In genomic region chr1:209199822-209200221, GRCh38 we compare ENCODE assay signal across 16 cellular contexts.
A peak's percentile ranks its signal among the peaks of the same experiment; 100 is the strongest.
DNase-seq lines count a peak whose midpoint lies in the region; ATAC-seq, FAIRE-seq and TF ChIP-seq lines count a peak whose summit lies in the region.
"Had no signal": no experiment of that assay in that cellular context is flagged by ENCODE, and none has a peak within 500 bp of the region (broad histone marks: within the 10 kb centered on the region; RNA-seq: fewer than 3 reads in every experiment).

No MANE protein-coding gene starts in this region.

- no peak for TF ChIP-seq CTCF in bronchial epithelial cell (IDR thresholded peaks at IDR 0.05; ENCODE audit: insufficient read depth, low read length, severe bottlenecking)
- no peak for TF ChIP-seq CTCF in tibial nerve (IDR thresholded peaks at IDR 0.05)
- TF ChIP-seq CTCF in MM.1S (IDR thresholded peaks at IDR 0.05; ENCODE audit: low read length), result no peak

- H3K4me2 ChIP-seq in MM.1S (ENCODE audit: low read depth, low read length), result no peak overlapping the region

- peak; percentile 42 for ATAC-seq in GM18867 (IDR thresholded peaks at IDR 0.05; ENCODE audit: unreplicated experiment)
- ATAC-seq: activated CD8-positive, alpha-beta memory T cell treated with anti-CD3 and anti-CD28 coated beads, Interleukin-2, amount 10 ng/mL, durations not matched to agents 7 days and 5 days; psoas muscle had no signal

- no peak overlapping the region for H3K9ac ChIP-seq in MM.1S (ENCODE audit: low read length)

- H3K36me3 ChIP-seq in bronchial epithelial cell (ENCODE audit: control insufficient read depth, insufficient read depth, low read length) (no peaks in the 10 kb centered on the region), tibial nerve (no peaks in the 10 kb centered on the region), MM.1S (replicated peaks; ENCODE audit: insufficient read depth, low read length) (no peaks in the 10 kb centered on the region)

- TF ChIP-seq POLR2A in tibial nerve (IDR thresholded peaks at IDR 0.05), result no peak

- no peak for FAIRE-seq in bronchial epithelial cell (lab: Jason Lieb, UNC)
- FAIRE-seq: frontal cortex had no signal

- no peak for TF ChIP-seq EP300 in tibial nerve (IDR thresholded peaks at IDR 0.05)

- DNase-seq in NCI-H2227 (lab: John Stamatoyannopoulos, UW; ENCODE audit: unreplicated experiment) (peak; percentile 78), bronchial epithelial cell (ENCODE audit: low read depth) (peak; percentile 9), left kidney (ENCODE audit: low read depth, low spot score) (peak; percentile 67), NCI-H1436 treated with DMSO at 0.1 percent for 48 hours (lab: John Stamatoyannopoulos, UW) (no peak), tibial nerve (ENCODE audit: low spot score in 2 of 2) (no peak), MM.1S (no peak)
- no peak for DNase-seq in effector CD8-positive, alpha-beta T cell (lab: John Stamatoyannopoulos, UW)
- DNase-seq: activated CD4-positive, CD25-positive, alpha-beta regulatory T cell; activated CD8-positive, alpha-beta memory T cell treated with anti-CD3 and anti-CD28 coated beads, Interleukin-2, amount 10 ng/mL, durations not matched to agents 7 days and 5 days; activated naive CD4-positive, alpha-beta T cell treated with Interleukin-2 at 50 U/mL for 16 hours; left cardiac atrium; NCI-H2171 treated with DMSO at 0.1 percent for 48 hours; psoas muscle; substantia nigra had no signal

- H2AFZ ChIP-seq in MM.1S (ENCODE audit: low read length), result no peak overlapping the region

- H3K79me2 ChIP-seq in MM.1S (ENCODE audit: low read length), result no peaks in the 10 kb centered on the region

- H3K9me3 ChIP-seq in tibial nerve, result peaks cover 0 to 24% (median 9%) of the 10 kb centered on the region in 4 donors
- H3K9me3 ChIP-seq in MM.1S (replicated peaks; ENCODE audit: insufficient read depth, low read length), result no peaks in the 10 kb centered on the region

- no peaks in the 10 kb centered on the region for H4K20me1 ChIP-seq in MM.1S (ENCODE audit: insufficient read depth, low read length)

- H3K27me3 ChIP-seq in bronchial epithelial cell (ENCODE audit: control insufficient read depth, insufficient read depth, low read length), result no peaks in the 10 kb centered on the region
- H3K27me3 ChIP-seq in tibial nerve, result peaks cover 0 to 11% of the 10 kb centered on the region in 2 donors
- H3K27me3 ChIP-seq in MM.1S (replicated peaks; ENCODE audit: insufficient read depth, low read length), result no peaks in the 10 kb centered on the region

- no peak overlapping the region for H3K4me3 ChIP-seq in bronchial epithelial cell (ENCODE audit: low read depth, low read length)
- no peak overlapping the region for H3K4me3 ChIP-seq in tibial nerve
- no peak overlapping the region for H3K4me3 ChIP-seq in MM.1S (ENCODE audit: low read length)
- H3K4me3 ChIP-seq: psoas muscle had no signal

- no peaks in the 10 kb centered on the region for H3K9me2 ChIP-seq in MM.1S (replicated peaks; ENCODE audit: insufficient read depth, low read length)

- no peaks in the 10 kb centered on the region for H3K4me1 ChIP-seq in tibial nerve
- H3K4me1 ChIP-seq in MM.1S (ENCODE audit: low read length), result peaks cover 17% of the 10 kb centered on the region
- H3K4me1 ChIP-seq: psoas muscle had no signal

- 16 to 18% methylated on average over 4 of the region's 4 CpGs for WGBS in tibial nerve, 2 donors

- H3K27ac ChIP-seq in tibial nerve, result no peak overlapping the region
- H3K27ac ChIP-seq in MM.1S (ENCODE audit: low read length), result no peak overlapping the region
- H3K27ac ChIP-seq: psoas muscle had no signal

- no peaks in the 10 kb centered on the region for H3F3A ChIP-seq in MM.1S (ENCODE audit: insufficient read depth, low read length)

Comparison
In these comparisons a context has a peak if more than half of its experiments do, and no peak if none do; other contexts are left out.
1. DNase-seq: peak in NCI-H2227 (single experiment), bronchial epithelial cell (single experiment) and left kidney (single experiment); none in NCI-H1436 treated with DMSO at 0.1 percent for 48 hours (single experiment), tibial nerve (0 of 2), effector CD8-positive, alpha-beta T cell (single experiment) and MM.1S (single experiment).